In the genomic region with DNA sequence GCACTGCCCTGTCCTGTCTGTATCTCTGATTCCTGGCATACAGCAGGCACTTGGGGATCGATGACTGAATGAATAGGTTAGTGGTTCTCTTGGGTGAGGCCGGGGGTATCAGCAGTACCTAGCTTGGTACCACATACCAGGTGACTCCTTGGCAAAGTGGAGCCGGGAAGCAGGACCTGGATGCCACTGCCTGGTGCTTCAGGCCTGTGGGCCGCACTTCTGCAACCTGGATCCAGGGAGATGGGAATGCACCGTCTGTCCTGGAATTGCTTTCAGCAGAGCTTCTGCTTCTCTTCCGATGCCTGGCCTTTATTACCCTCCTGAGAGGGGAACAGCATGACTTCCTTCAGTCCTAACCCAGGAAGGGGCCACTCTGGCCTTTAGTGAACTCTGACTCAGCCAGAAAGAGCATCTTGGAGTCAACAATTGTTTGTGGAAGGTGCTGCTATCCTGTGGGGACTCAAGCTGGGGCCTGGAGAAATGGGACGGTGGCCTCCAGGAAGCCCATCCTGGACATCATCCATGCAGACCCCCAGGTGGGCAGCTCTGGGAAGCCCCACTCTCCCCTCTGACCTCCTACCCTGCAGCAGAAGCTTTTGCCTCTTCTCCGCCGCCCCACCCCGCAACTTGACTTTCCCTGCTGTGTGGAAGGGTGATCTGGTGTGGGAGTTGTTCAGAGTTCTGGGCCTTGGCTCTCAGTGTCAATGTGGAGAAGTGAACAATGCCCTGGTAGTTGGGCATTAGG, we compare ENCODE assay signal across 17 cellular contexts. TPM values are rescaled to one million over a fixed set of nuclear protein-coding genes. Genes with fewer than 3 reads are reported as not detected.
A peak's percentile ranks its signal among the peaks of the same experiment; 100 is the strongest.
DNase-seq lines count a peak whose midpoint lies in the region; ATAC-seq, FAIRE-seq and TF ChIP-seq lines count a peak whose summit lies in the region.
"Had no signal": no experiment of that assay in that cellular context is flagged by ENCODE, and none has a peak within 500 bp of the region (broad histone marks: within the 10 kb centered on the region; RNA-seq: fewer than 3 reads in every experiment).

No MANE protein-coding gene starts in this region.

- SMC1A ChIA-PET in GM12878 (lab: Charles Lee; ENCODE audit: uncharacterized antibody, unreplicated experiment): interaction anchor here (0.7 to 8.2 kb wide), 10 partner anchors 11 to 292 kb away, joined by 3 to 114 read pairs (median 5); no protein-coding TSS in a partner anchor

- H2AFZ ChIP-seq in SK-N-SH (ENCODE audit: low read depth): no peak overlapping the region
- H2AFZ ChIP-seq in GM12878 (ENCODE audit: control insufficient read depth, low read depth, low read length): no peak overlapping the region

- H3K27me3 ChIP-seq in SK-N-SH (ENCODE audit: insufficient read depth): no peaks in the 10 kb centered on the region
- no peaks in the 10 kb centered on the region for H3K27me3 ChIP-seq in GM12878 (replicated peaks in 1 of 2; ENCODE audit: control insufficient read depth in 2 of 2, insufficient read depth in 2 of 2, low read length in 1 of 2)
- no peaks in the 10 kb centered on the region for H3K27me3 ChIP-seq in psoas muscle (ENCODE audit: insufficient read depth in 3 of 3, low read length in 2 of 3)
- H3K27me3 ChIP-seq: pancreas had no signal

- H3K79me2 ChIP-seq in SK-N-SH (ENCODE audit: insufficient read depth) (peaks cover 9% of the 10 kb centered on the region; the same call in 1 of the 2 replicates), GM12878 (ENCODE audit: control insufficient read depth, insufficient read depth, low read length) (peaks cover 99% of the 10 kb centered on the region)

- H4K20me1 ChIP-seq in SK-N-SH (ENCODE audit: insufficient read depth) (no peaks in the 10 kb centered on the region), GM12878 (ENCODE audit: control insufficient read depth, insufficient read depth) (no peaks in the 10 kb centered on the region)

- POLR2A ChIA-PET in SK-N-SH (lab: Yijun Ruan, JAX): no interaction called here
- POLR2A ChIA-PET in GM12878 (lab: Charles Lee): interaction anchor here (1.8 to 23.1 kb wide), 4 partner anchors 8 to 42 kb away, joined by 5 to 434 read pairs (median 154); no protein-coding TSS in a partner anchor

- CTCF ChIA-PET in SK-N-SH (lab: Yijun Ruan, JAX): interaction anchor here (0.6 to 4.3 kb wide), 5 partner anchors 12 to 378 kb away, joined by 3 to 38 read pairs (median 3); no protein-coding TSS in a partner anchor
- CTCF ChIA-PET in GM12878 (lab: Yijun Ruan, JAX): interaction anchor here (1.3 to 11.7 kb wide), 4 partner anchors 12 to 46 kb away, joined by 4 to 109 read pairs (median 8); no protein-coding TSS in a partner anchor

- H3K4me2 ChIP-seq in SK-N-SH (no peak overlapping the region), GM12878 (ENCODE audit: control insufficient read depth, insufficient read depth) (peak overlapping the region; percentile 88)

- TF ChIP-seq EP300 in SK-N-SH (IDR thresholded peaks at IDR 0.05; ENCODE audit: borderline replicate concordance in 1 of 2, low read depth in 1 of 2, low read length in 1 of 2) (no peak), GM12878 (IDR thresholded peaks at IDR 0.05; ENCODE audit: borderline replicate concordance in 1 of 2, control insufficient read depth in 1 of 2, low read depth in 2 of 2, low read length in 2 of 2) (no peak)

- H3K4me3 Mint-ChIP-seq in IgD-negative memory B cell: peak overlapping the region; percentile 17 to 97 (median 86)

- ATAC-seq in SK-N-SH treated with all-trans-retinoic acid at 6 μM for 48 hours (no peak), GM12878 (no peak), psoas muscle (no peak)
- ATAC-seq: pancreas had no signal

- 92% methylated on average over 6 of the region's 10 CpGs for WGBS in SK-N-SH (ENCODE audit: low lambda C conversion rate)
- WGBS in GM12878 (ENCODE audit: insufficient coverage, insufficient replicate concordance, low lambda C conversion rate, missing lambda C conversion rate): 95% methylated on average over 10 of the region's 10 CpGs
- 78 to 83% (median 82%) methylated on average over 10 of the region's 10 CpGs for WGBS in psoas muscle, 3 donors

- peaks cover 4% of the 10 kb centered on the region for H3K36me3 Mint-ChIP-seq in IgD-negative memory B cell

- no peak for TF ChIP-seq POLR2A in GM12878 (IDR thresholded peaks at IDR 0.05; ENCODE audit: low read depth, low read length)

- no peaks in the 10 kb centered on the region for H3K27me3 Mint-ChIP-seq in IgD-negative memory B cell

- no peaks in the 10 kb centered on the region for H3K9me3 Mint-ChIP-seq in IgD-negative memory B cell

- intact Hi-C loops in GM12878 (cut with micrococcal nuclease; ENCODE audit: unreplicated experiment): no loop called here
- intact Hi-C loops in psoas muscle (cut with DNase I): no loop called here

- H3K4me1 ChIP-seq in SK-N-SH (ENCODE audit: control insufficient read depth in 1 of 2, insufficient read depth in 2 of 2, low read depth in 1 of 2, low read length in 1 of 2) (peaks cover 19 to 51% of the 10 kb centered on the region in 2 experiments; a peak in 3 of 4 replicates), GM12878 (ENCODE audit: control insufficient read depth, insufficient read depth, low read length) (peaks cover 57% of the 10 kb centered on the region), psoas muscle (peaks cover 46% of the 10 kb centered on the region)

- H3K9ac ChIP-seq in SK-N-SH (no peak overlapping the region), GM12878 (ENCODE audit: control insufficient read depth, insufficient read depth, low read length) (peak overlapping the region; percentile 86; the same call in 1 of the 2 replicates)

- H3K27ac ChIP-seq in SK-N-SH (ENCODE audit: low read depth in 2 of 2, low read length in 1 of 2): no peak overlapping the region
- peak overlapping the region; percentile 83 for H3K27ac ChIP-seq in GM12878 (ENCODE audit: control insufficient read depth, insufficient read depth)
- H3K27ac ChIP-seq in psoas muscle: peak overlapping the region; percentile 82
- H3K27ac ChIP-seq: 22Rv1, pancreas had no signal

- H3K9me2 ChIP-seq in SK-N-SH: no peaks in the 10 kb centered on the region

- TF ChIP-seq CTCF in SK-N-SH (IDR thresholded peaks at IDR 0.05) (no peak), GM12878 (IDR thresholded peaks at IDR 0.05 in 2 of 3, conservative IDR thresholded peaks at IDR 0.05 in 1 of 3; ENCODE audit: control insufficient read depth in 2 of 3, extremely low read depth in 1 of 3, insufficient read depth in 1 of 3, low read depth in 3 of 3, low read length in 3 of 3) (no peak), psoas muscle (IDR thresholded peaks at IDR 0.05) (no peak)

- no TSS peak for BruUV-seq in GM12878 (replicated peaks; lab: Mats Ljungman, UMichigan)

- FAIRE-seq in GM12878 (lab: Jason Lieb, UNC): no peak
- FAIRE-seq: pancreas had no signal

- H3K36me3 ChIP-seq in SK-N-SH (replicated peaks in 1 of 2; ENCODE audit: control insufficient read depth in 1 of 2, insufficient read depth in 2 of 2, low read length in 1 of 2) (no peaks in the 10 kb centered on the region), GM12878 (ENCODE audit: control insufficient read depth in 2 of 2, insufficient read depth in 2 of 2, low read length in 1 of 2) (peaks cover 3 to 6% of the 10 kb centered on the region in 2 experiments), psoas muscle (ENCODE audit: insufficient read depth in 1 of 2, low read depth in 1 of 2) (no peaks in the 10 kb centered on the region)
- H3K36me3 ChIP-seq: pancreas had no signal

- TF ChIP-seq RAD21 in SK-N-SH (IDR thresholded peaks at IDR 0.05; ENCODE audit: low read length) (no peak), GM12878 (IDR thresholded peaks at IDR 0.05; ENCODE audit: insufficient read depth, low read depth, low read length) (no peak)

- peak overlapping the region; percentile 81 to 91 (median 82) for H3K27ac Mint-ChIP-seq in IgD-negative memory B cell

- H3K4me1 Mint-ChIP-seq in IgD-negative memory B cell: peaks cover 69 to 81% (median 70%) of the 10 kb centered on the region in 3 donors

- H3K9me3 ChIP-seq in SK-N-SH (no peaks in the 10 kb centered on the region), GM12878 (replicated peaks; ENCODE audit: control insufficient read depth, insufficient read depth, low read length) (no peaks in the 10 kb centered on the region), psoas muscle (no peaks in the 10 kb centered on the region)
- H3K9me3 ChIP-seq: pancreas had no signal

- peak; percentile 2 for DNase-seq in SK-N-SH
- DNase-seq in GM12878 (ENCODE audit: low read depth, low spot score): no peak
- no peak for DNase-seq in psoas muscle
- no peak for DNase-seq in AG08396 (ENCODE audit: low spot score)
- no peak for DNase-seq in activated effector memory CD4-positive, alpha-beta T cell treated with Interleukin-2 at 50 U/mL for 16 hours
- DNase-seq in RPMI8226: no peak
- DNase-seq: activated CD4-positive, alpha-beta T cell treated with anti-CD3 and anti-CD28 coated beads for 1 hour; amniotic stem cell; DMS79 treated with DMSO at 0.1 percent for 48 hours; effector CD4-positive, alpha-beta T cell; MV-4-11; NCI-H446 treated with DMSO at 0.1 percent for 48 hours; stimulated activated CD4-positive, alpha-beta T cell treated with anti-CD3 and anti-CD28 coated beads, Interleukin-4, amount 100 ng/mL, for 1 hour had no signal

- peaks cover 10% of the 10 kb centered on the region for H3F3A ChIP-seq in SK-N-SH (replicated peaks; ENCODE audit: insufficient read depth)

- H3K4me3 ChIP-seq in SK-N-SH (ENCODE audit: low read depth in 2 of 2, low read length in 1 of 2): no peak overlapping the region
- H3K4me3 ChIP-seq in GM12878: peak overlapping the region; percentile 89
- no peak overlapping the region for H3K4me3 ChIP-seq in psoas muscle
- H3K4me3 ChIP-seq: pancreas had no signal

- RAD21 ChIA-PET in GM12878 (lab: Charles Lee; ENCODE audit: unreplicated experiment): interaction anchor here (1.4 to 7.3 kb wide), 7 partner anchors 11 to 46 kb away, joined by 5 to 84 read pairs (median 24); no protein-coding TSS in a partner anchor

- in situ Hi-C loops in GM12878 (cut with MboI): no loop called here

RNA-seq across cellular contexts. Expression of a gene that starts 5.1 kb away (rescaled TPM):
- 35.6 and 39.2 TPM in 2 replicates for polyA plus RNA-seq in SK-N-SH (2012; rRNA removed)
- polyA plus RNA-seq in SK-N-SH (2012; cell fraction: cytosol; rRNA removed): 17.9 and 24.9 TPM in 2 replicates
- 12.5 and 16.5 TPM in 2 replicates for polyA plus RNA-seq in SK-N-SH (2012; cell fraction: nucleus; rRNA removed)
- 544 TPM for polyA plus RNA-seq in IgD-negative memory B cell
- 202 and 214 TPM in 2 replicates for total RNA-seq in GM12878 (2013; cell fraction: nucleolus; rRNA removed)
- total RNA-seq in GM12878 (2014; rRNA removed): 60.0 and 69.4 TPM in 2 replicates
- total RNA-seq in GM12878 (2014; rRNA removed; fragmentation: Illumina TruSeq; extraction: Trizol): 65.0 and 66.4 TPM in 2 replicates
- total RNA-seq in GM12878 (2021): 166 and 178 TPM in 2 replicates
- 57.7 TPM for polyA plus RNA-seq in GM12878 (2011; ENCODE audit: low read depth)
- polyA plus RNA-seq in GM12878 (2011; rRNA removed): 94.5 and 176 TPM in 2 replicates
- 223 and 282 TPM in 2 replicates for polyA plus RNA-seq in GM12878 (2011; cell fraction: cytosol; rRNA removed)
- polyA plus RNA-seq in GM12878 (2011; cell fraction: nucleus; rRNA removed): 60.1 and 67.9 TPM in 2 replicates
- polyA plus RNA-seq in GM12878 (2012): 108 and 130 TPM in 2 replicates
- polyA plus RNA-seq in GM12878 (2014; fragmentation: Illumina TruSeq; extraction: Trizol): 17.8 and 51.8 TPM in 2 replicates
- polyA plus RNA-seq in GM12878 (2014; fragmentation: Nextera tagmentation; extraction: Ambion mirVana): 1 to 10 TPM; 5.2 to 8.2 TPM
- polyA plus RNA-seq in GM12878 (2014; rRNA removed): 97.7 and 100 TPM in 2 replicates
- 100 to 1,000 TPM; 159 to 180 TPM for polyA plus RNA-seq in GM12878 (2016; fragmentation: Nextera tagmentation; extraction: Ambion mirVana)
- polyA minus RNA-seq in GM12878 (2011; rRNA and poly(A)+ RNA removed): 136 and 174 TPM in 2 replicates
- polyA minus RNA-seq in GM12878 (2011; cell fraction: cytosol; rRNA and poly(A)+ RNA removed): 59.5 and 63.5 TPM in 2 replicates
- polyA minus RNA-seq in GM12878 (2011; cell fraction: nucleus; rRNA and poly(A)+ RNA removed): 29.3 and 45.1 TPM in 2 replicates
- total RNA-seq in psoas muscle: 100 to 1,000 TPM in 1 of 4 donors, 10 to 100 TPM in 3; 25.9 to 162 (median 50.2) TPM
- 10 to 100 TPM; 13.3 to 22.1 (median 13.7) TPM for polyA plus RNA-seq in psoas muscle

Comparison
In these comparisons a context has a peak if more than half of its experiments do, and no peak if none do; other contexts are left out.
1. H3K27ac ChIP-seq: peak in GM12878 (single experiment) and psoas muscle (single experiment); none in SK-N-SH (0 of 2).